8 cellular contexts compared by ENCODE assay signal in the genomic region with DNA sequence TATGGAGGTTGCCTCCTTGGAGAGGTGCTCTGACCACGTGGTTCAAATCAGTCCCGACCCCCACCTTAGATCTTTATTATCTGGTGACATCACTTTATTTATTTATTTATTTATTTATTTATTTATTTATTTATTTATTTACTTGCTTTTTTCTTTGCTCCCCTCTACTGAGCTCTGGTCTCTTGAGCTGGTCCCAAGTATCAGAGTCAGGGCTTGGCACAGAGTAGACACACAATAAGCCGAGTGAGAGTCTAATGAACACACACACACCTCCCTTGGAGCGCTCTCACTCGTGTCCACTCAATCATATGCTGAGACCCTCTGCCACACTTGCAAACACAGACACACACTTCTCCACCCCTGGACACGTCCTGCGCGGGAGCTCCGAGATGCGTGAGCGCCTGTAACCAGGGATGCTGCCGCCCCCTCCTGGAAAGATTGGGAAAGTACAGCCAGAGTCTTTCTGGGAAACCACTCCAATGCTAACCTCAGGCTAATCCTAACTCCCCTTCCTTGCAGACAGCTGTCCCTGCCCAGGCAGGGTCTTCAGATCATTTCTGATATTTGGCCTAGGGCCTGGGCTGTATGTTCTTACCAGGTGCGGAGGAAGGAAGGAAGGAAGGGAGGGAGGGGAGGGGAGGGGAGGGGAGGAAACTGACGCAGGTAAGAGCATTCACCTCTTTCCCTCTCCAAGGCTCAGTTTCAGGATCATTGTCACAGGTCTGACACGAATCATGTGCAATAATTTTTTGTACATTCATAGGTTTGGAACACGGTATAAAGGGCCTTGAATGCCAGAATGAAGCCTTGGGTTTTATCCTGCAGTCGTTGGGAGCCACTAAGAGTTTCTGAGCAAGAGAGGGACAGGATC.
DNase-seq lines count a peak whose midpoint lies in the region; ATAC-seq and TF ChIP-seq lines count a peak whose summit lies in the region.

No MANE protein-coding gene starts in this region.

- H3K36me3 Mint-ChIP-seq in activated naive CD4-positive, alpha-beta T cell treated with anti-CD3 and anti-CD28 coated beads, Interleukin-2, amount 50 U/mL, for 72 hours, result no peaks in the 10 kb centered on the region

- H3K9me3 ChIP-seq in Karpas-422 (ENCODE audit: low read length), result no peaks in the 10 kb centered on the region
- no peaks in the 10 kb centered on the region for H3K9me3 ChIP-seq in prostate gland
- no peaks in the 10 kb centered on the region for H3K9me3 ChIP-seq in uterus

- 20% methylated on average over 17 of the region's 17 CpGs for WGBS in prostate gland

- TF ChIP-seq CTCF in prostate gland (IDR thresholded peaks at IDR 0.05) (peak; percentile 63 to 86 (median 82)), uterus (IDR thresholded peaks at IDR 0.05) (peak; percentile 86 to 91 (median 88))

- H3K4me3 ChIP-seq in Karpas-422 (ENCODE audit: low read length) (no peak overlapping the region), prostate gland (no peak overlapping the region), uterus (no peak overlapping the region)

- no peaks in the 10 kb centered on the region for H4K20me1 ChIP-seq in Karpas-422 (ENCODE audit: insufficient read depth, low read depth, low read length)

- no peaks in the 10 kb centered on the region for H3K9me2 ChIP-seq in Karpas-422 (replicated peaks; ENCODE audit: insufficient read depth, low read length)

- DNase-seq in EL (peak; percentile 59), Karpas-422 (peak; percentile 82), SK-N-DZ (ENCODE audit: low spot score) (peak; percentile 61), Right ventricle myocardium superior (peak; percentile 78), prostate gland (ENCODE audit: low spot score) (peak; percentile 61), uterus (peak; percentile 75 to 78)
- peak; percentile 66 to 74 for DNase-seq in activated naive CD4-positive, alpha-beta T cell treated with anti-CD3 and anti-CD28 coated beads, Interleukin-2, amount 50 U/mL, for 72 hours (ENCODE audit: low spot score in 2 of 2)

- no peak for TF ChIP-seq POLR2A in prostate gland (IDR thresholded peaks at IDR 0.05)
- no peak for TF ChIP-seq POLR2A in uterus (IDR thresholded peaks at IDR 0.05)

- no peak overlapping the region for H2AFZ ChIP-seq in Karpas-422 (ENCODE audit: low read length)

- intact Hi-C loops in Right ventricle myocardium superior (cut with DNase I), result loop anchor here (2.0 to 5.0 kb wide), 2 partner anchors 85 to 208 kb away; no protein-coding TSS in a partner anchor
- intact Hi-C loops in prostate gland (cut with DNase I), result loop anchor here (1.0 to 10.0 kb wide), 2 partner anchors 207 to 408 kb away; no protein-coding TSS in a partner anchor
- intact Hi-C loops in uterus (cut with DNase I; ENCODE audit: low total_unique reads), result loop anchor here (5.0 to 10.0 kb wide), 2 partner anchors 78 to 205 kb away; no protein-coding TSS in a partner anchor

- H3K79me2 ChIP-seq in Karpas-422 (ENCODE audit: low read length), result no peaks in the 10 kb centered on the region

- H3K9ac ChIP-seq in Karpas-422 (ENCODE audit: low read length), result no peak overlapping the region

- H3K27me3 ChIP-seq in Karpas-422 (ENCODE audit: low read length) (no peaks in the 10 kb centered on the region), prostate gland (replicated peaks; ENCODE audit: insufficient read depth) (no peaks in the 10 kb centered on the region), uterus (no peaks in the 10 kb centered on the region)

- H3K36me3 ChIP-seq in Karpas-422 (ENCODE audit: insufficient read depth, low read length) (no peaks in the 10 kb centered on the region), prostate gland (no peaks in the 10 kb centered on the region), uterus (no peaks in the 10 kb centered on the region)

- H3K27ac Mint-ChIP-seq in activated naive CD4-positive, alpha-beta T cell treated with anti-CD3 and anti-CD28 coated beads, Interleukin-2, amount 50 U/mL, for 72 hours, result no peak overlapping the region

- H3K27ac ChIP-seq in Karpas-422 (ENCODE audit: low read length), result no peak overlapping the region
- no peak overlapping the region for H3K27ac ChIP-seq in prostate gland
- H3K27ac ChIP-seq in uterus, result no peak overlapping the region

- H3K4me1 ChIP-seq in Karpas-422 (ENCODE audit: low read length) (no peaks in the 10 kb centered on the region), prostate gland (replicated peaks) (no peaks in the 10 kb centered on the region), uterus (no peaks in the 10 kb centered on the region)

- H3K4me2 ChIP-seq in Karpas-422 (ENCODE audit: low read depth, low read length, poor library complexity, severe bottlenecking), result no peak overlapping the region

- ATAC-seq in activated naive CD4-positive, alpha-beta T cell treated with anti-CD3 and anti-CD28 coated beads, Interleukin-2, amount 50 U/mL, for 72 hours, result peak; percentile 62 to 73
- ATAC-seq in Right ventricle myocardium superior (ENCODE audit: poor library complexity) (peak; percentile 93), GM21515 (IDR thresholded peaks at IDR 0.05; ENCODE audit: unreplicated experiment) (no peak)

- no peaks in the 10 kb centered on the region for H3K9me3 Mint-ChIP-seq in activated naive CD4-positive, alpha-beta T cell treated with anti-CD3 and anti-CD28 coated beads, Interleukin-2, amount 50 U/mL, for 72 hours
